25 cellular contexts compared by ENCODE assay signal in the genomic region with DNA sequence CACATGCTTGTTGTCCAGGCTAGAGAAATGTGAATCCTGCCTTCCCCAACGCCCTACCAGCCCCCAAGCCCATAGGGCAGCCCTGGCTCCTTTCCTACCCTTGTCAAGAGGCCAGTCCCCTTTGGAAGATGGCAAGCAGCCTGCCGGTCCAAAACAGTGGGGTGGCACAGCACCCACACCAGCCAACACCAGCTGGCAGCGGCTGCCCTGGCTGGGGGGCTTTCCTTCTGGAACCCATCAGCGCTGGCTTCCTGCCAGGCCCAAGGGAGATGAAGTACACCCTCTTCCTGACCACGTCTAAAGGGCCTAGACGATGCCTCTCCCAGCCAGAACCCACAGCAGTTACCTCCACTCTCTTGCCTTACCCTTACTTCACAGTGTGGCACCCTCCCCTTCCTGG. TPM values are rescaled to one million over a fixed set of nuclear protein-coding genes. Genes with fewer than 3 reads are reported as not detected.
DNase-seq lines count a peak whose midpoint lies in the region; ATAC-seq and TF ChIP-seq lines count a peak whose summit lies in the region.
"Had no signal": no experiment of that assay in that cellular context is flagged by ENCODE, and none has a peak within 500 bp of the region (broad histone marks: within the 10 kb centered on the region; RNA-seq: fewer than 3 reads in every experiment).

No MANE protein-coding gene starts in this region.

- peak overlapping the region; percentile 38 to 54 (median 40) for H3K9ac ChIP-seq in skeletal muscle tissue (ENCODE audit: low read depth in 1 of 3, low read length in 3 of 3)

- H3K4me3 ChIP-seq in right atrium auricular region (no peak overlapping the region), skeletal muscle tissue (ENCODE audit: low read length in 3 of 3) (peak overlapping the region in 2 of 3 donors; percentile 20 to 40)
- H3K4me3 ChIP-seq: thoracic aorta had no signal

- H3K9me3 ChIP-seq in right atrium auricular region (no peaks in the 10 kb centered on the region), skeletal muscle tissue (ENCODE audit: control insufficient read depth in 3 of 3, low read length in 3 of 3) (no peaks in the 10 kb centered on the region)
- H3K9me3 ChIP-seq: thoracic aorta had no signal

- peak; percentile 60 for DNase-seq in Right ventricle myocardium inferior (ENCODE audit: missing footprints)
- no peak for DNase-seq in right atrium auricular region (ENCODE audit: low spot score)
- DNase-seq in NCI-H446 (lab: John Stamatoyannopoulos, UW), result peak; percentile 51 to 89
- DNase-seq in glutamatergic neuron, result no peak
- no peak for DNase-seq in stimulated activated CD4-positive, alpha-beta T cell treated with anti-CD3 and anti-CD28 coated beads, Interleukin-2, amount 100 ng/mL, for 24 hours
- DNase-seq in activated T-helper 1 cell treated with anti-CD3 and anti-CD28 coated beads, Interleukin-12 subunit alpha, Interleukin-12 subunit beta, Interleukin-2, Interleukin-4 antibody, amounts not matched to agents 30 ng/mL and 10 ng/mL and 1 ng/mL, durations not matched to agents 14 hours and 24 hours and 36 hours (ENCODE audit: low spot score), result no peak
- DNase-seq in kidney glomerular epithelial cell (lab: John Stamatoyannopoulos, UW), result no peak
- DNase-seq: activated CD4-positive, alpha-beta T cell treated with anti-CD3 and anti-CD28 coated beads, Interleukin-2, amount 50 U/mL, for 48 hours; activated CD4-positive, CD25-positive, alpha-beta regulatory T cell; activated CD8-positive, alpha-beta memory T cell treated with anti-CD3 and anti-CD28 coated beads, Interleukin-2, amount 50 U/mL, for 48 hours; activated naive CD8-positive, alpha-beta T cell treated with anti-CD3 and anti-CD28 coated beads for 36 hours; cerebellar nuclear complex; naive B cell; NCI-H1417; NCI-H2107; NCI-H526 treated with DMSO at 0.1 percent for 48 hours; stimulated activated CD4-positive, alpha-beta T cell treated with anti-CD3 and anti-CD28 coated beads, Interleukin-12 subunit alpha, Interleukin-12 subunit beta, amount 100 ng/mL, for 4 hours; stimulated activated CD4-positive, alpha-beta T cell treated with anti-CD3 and anti-CD28 coated beads, Interleukin-4, amount 100 ng/mL, for 4 hours; stimulated activated naive CD8-positive, alpha-beta T cell treated with anti-CD3 and anti-CD28 coated beads, Interleukin-15, Interleukin-2, amounts not matched to agents 100 U/mL and 50 U/mL, for 24 hours; SW 1271; T1000 had no signal

- peaks cover 12% of the 10 kb centered on the region for H3K9me3 Mint-ChIP-seq in glutamatergic neuron (ENCODE audit: unreplicated experiment)
- no peaks in the 10 kb centered on the region for H3K9me3 Mint-ChIP-seq in activated T-helper 1 cell treated with anti-CD3 and anti-CD28 coated beads, Interleukin-12 subunit alpha, Interleukin-12 subunit beta, Interleukin-2, Interleukin-4 antibody, amounts not matched to agents 30 ng/mL and 10 ng/mL and 1 ng/mL, durations not matched to agents 14 hours and 24 hours and 36 hours
- H3K9me3 Mint-ChIP-seq: activated naive CD8-positive, alpha-beta T cell treated with anti-CD3 and anti-CD28 coated beads for 36 hours; activated T-helper 2 cell treated with anti-CD3 and anti-CD28 coated beads, Interferon-gamma antibody, Interleukin-2, Interleukin-4, amounts not matched to agents 10 μg/mL and 5 μg/mL and 100 μg/mL, durations not matched to agents 14 hours and 24 hours and 36 hours; naive B cell had no signal

- H3K4me1 ChIP-seq in right atrium auricular region, result peaks cover 0 to 42% of the 10 kb centered on the region in 2 donors
- H3K4me1 ChIP-seq in skeletal muscle tissue (ENCODE audit: control insufficient read depth in 3 of 3, insufficient read depth in 3 of 3, low read length in 3 of 3), result peaks cover 48 to 81% (median 56%) of the 10 kb centered on the region in 3 donors

- H3K27me3 ChIP-seq in right atrium auricular region (no peaks in the 10 kb centered on the region), skeletal muscle tissue (ENCODE audit: control insufficient read depth in 3 of 3, insufficient read depth in 3 of 3, low read length in 3 of 3) (no peaks in the 10 kb centered on the region)

- peak overlapping the region in 1 of 2 donors; percentile 32 for H3K27ac ChIP-seq in right atrium auricular region
- H3K27ac ChIP-seq in skeletal muscle tissue (ENCODE audit: low read depth, low read length), result peak overlapping the region; percentile 60
- H3K27ac ChIP-seq: C4-2B, thoracic aorta had no signal

- ATAC-seq in Right ventricle myocardium inferior, result no peak
- ATAC-seq: stimulated activated naive CD8-positive, alpha-beta T cell treated with anti-CD3 and anti-CD28 coated beads, Interleukin-15, Interleukin-2, amounts not matched to agents 100 U/mL and 50 U/mL, for 24 hours had no signal

- H3K4me1 Mint-ChIP-seq in glutamatergic neuron (ENCODE audit: low read depth, unreplicated experiment), result peaks cover 65% of the 10 kb centered on the region
- H3K4me1 Mint-ChIP-seq in activated T-helper 1 cell treated with anti-CD3 and anti-CD28 coated beads, Interleukin-12 subunit alpha, Interleukin-12 subunit beta, Interleukin-2, Interleukin-4 antibody, amounts not matched to agents 30 ng/mL and 10 ng/mL and 1 ng/mL, durations not matched to agents 14 hours and 24 hours and 36 hours (ENCODE audit: low read depth), result peaks cover 18% of the 10 kb centered on the region
- H3K4me1 Mint-ChIP-seq: naive B cell had no signal

- H3K36me3 ChIP-seq in right atrium auricular region (no peaks in the 10 kb centered on the region), skeletal muscle tissue (ENCODE audit: control insufficient read depth in 3 of 3, insufficient read depth in 3 of 3, low read length in 3 of 3) (no peaks in the 10 kb centered on the region)
- H3K36me3 ChIP-seq: thoracic aorta had no signal

- TF ChIP-seq CTCF in right atrium auricular region (IDR thresholded peaks at IDR 0.05) (no peak), glutamatergic neuron (IDR thresholded peaks at IDR 0.05; ENCODE audit: partially characterized antibody, unreplicated experiment) (no peak)

- peak overlapping the region; percentile 72 for H3K4me3 Mint-ChIP-seq in glutamatergic neuron (ENCODE audit: unreplicated experiment)
- H3K4me3 Mint-ChIP-seq in activated T-helper 1 cell treated with anti-CD3 and anti-CD28 coated beads, Interleukin-12 subunit alpha, Interleukin-12 subunit beta, Interleukin-2, Interleukin-4 antibody, amounts not matched to agents 30 ng/mL and 10 ng/mL and 1 ng/mL, durations not matched to agents 14 hours and 24 hours and 36 hours, result no peak overlapping the region
- H3K4me3 Mint-ChIP-seq: activated naive CD8-positive, alpha-beta T cell treated with anti-CD3 and anti-CD28 coated beads for 36 hours; naive B cell had no signal

- no peak overlapping the region for H3K27ac Mint-ChIP-seq in glutamatergic neuron (ENCODE audit: unreplicated experiment)
- no peak overlapping the region for H3K27ac Mint-ChIP-seq in activated T-helper 1 cell treated with anti-CD3 and anti-CD28 coated beads, Interleukin-12 subunit alpha, Interleukin-12 subunit beta, Interleukin-2, Interleukin-4 antibody, amounts not matched to agents 30 ng/mL and 10 ng/mL and 1 ng/mL, durations not matched to agents 14 hours and 24 hours and 36 hours
- H3K27ac Mint-ChIP-seq: activated naive CD8-positive, alpha-beta T cell treated with anti-CD3 and anti-CD28 coated beads for 36 hours; activated T-helper 2 cell treated with anti-CD3 and anti-CD28 coated beads, Interferon-gamma antibody, Interleukin-2, Interleukin-4, amounts not matched to agents 10 μg/mL and 5 μg/mL and 100 μg/mL, durations not matched to agents 14 hours and 24 hours and 36 hours had no signal

- H3K27me3 Mint-ChIP-seq in glutamatergic neuron (ENCODE audit: unreplicated experiment), result peaks cover 10% of the 10 kb centered on the region
- H3K27me3 Mint-ChIP-seq in activated T-helper 1 cell treated with anti-CD3 and anti-CD28 coated beads, Interleukin-12 subunit alpha, Interleukin-12 subunit beta, Interleukin-2, Interleukin-4 antibody, amounts not matched to agents 30 ng/mL and 10 ng/mL and 1 ng/mL, durations not matched to agents 14 hours and 24 hours and 36 hours (ENCODE audit: insufficient read depth), result peaks cover 10% of the 10 kb centered on the region
- H3K27me3 Mint-ChIP-seq: activated naive CD8-positive, alpha-beta T cell treated with anti-CD3 and anti-CD28 coated beads for 36 hours had no signal

- intact Hi-C loops in Right ventricle myocardium inferior (cut with DNase I), result no loop called here
- intact Hi-C loops in activated T-helper 1 cell treated with anti-CD3 and anti-CD28 coated beads, Interleukin-12 subunit alpha, Interleukin-12 subunit beta, Interleukin-2, Interleukin-4 antibody, amounts not matched to agents 30 ng/mL and 10 ng/mL and 1 ng/mL, durations not matched to agents 14 hours and 24 hours and 36 hours (cut with micrococcal nuclease), result no loop called here

- H3K36me3 Mint-ChIP-seq in glutamatergic neuron (ENCODE audit: unreplicated experiment), result no peaks in the 10 kb centered on the region
- H3K36me3 Mint-ChIP-seq in activated T-helper 1 cell treated with anti-CD3 and anti-CD28 coated beads, Interleukin-12 subunit alpha, Interleukin-12 subunit beta, Interleukin-2, Interleukin-4 antibody, amounts not matched to agents 30 ng/mL and 10 ng/mL and 1 ng/mL, durations not matched to agents 14 hours and 24 hours and 36 hours (ENCODE audit: low read depth), result no peaks in the 10 kb centered on the region
- H3K36me3 Mint-ChIP-seq: activated naive CD8-positive, alpha-beta T cell treated with anti-CD3 and anti-CD28 coated beads for 36 hours had no signal

RNA-seq across cellular contexts. Expression of gene KCNN3, which starts 24.2 kb away (rescaled TPM):
- total RNA-seq in Right ventricle myocardium inferior (3.4 TPM), right atrium auricular region (1 to 10 TPM; 3.9 to 4.4 TPM), glutamatergic neuron (ENCODE audit: unreplicated experiment) (3.8 TPM), skeletal muscle tissue (3.7 TPM)
- total RNA-seq in activated T-helper 1 cell treated with anti-CD3 and anti-CD28 coated beads, Interleukin-12 subunit alpha, Interleukin-12 subunit beta, Interleukin-2, Interleukin-4 antibody, amounts not matched to agents 30 ng/mL and 10 ng/mL and 1 ng/mL, durations not matched to agents 14 hours and 24 hours and 36 hours, result 0.34 and 0.36 TPM in 2 replicates

Comparison
In these comparisons a context has a peak if more than half of its experiments do, and no peak if none do; other contexts are left out.
1. DNase-seq: peak in Right ventricle myocardium inferior (single experiment) and NCI-H446 (2 of 2); none in right atrium auricular region (single experiment), glutamatergic neuron (single experiment), stimulated activated CD4-positive, alpha-beta T cell treated with anti-CD3 and anti-CD28 coated beads, Interleukin-2, amount 100 ng/mL, for 24 hours (0 of 2), activated T-helper 1 cell treated with anti-CD3 and anti-CD28 coated beads, Interleukin-12 subunit alpha, Interleukin-12 subunit beta, Interleukin-2, Interleukin-4 antibody, amounts not matched to agents 30 ng/mL and 10 ng/mL and 1 ng/mL, durations not matched to agents 14 hours and 24 hours and 36 hours (single experiment) and kidney glomerular epithelial cell (single experiment).
2. H3K4me3 ChIP-seq: peak in skeletal muscle tissue (2 of 3); none in right atrium auricular region (0 of 2).